Comparison of ENCODE assay signal across 17 cellular contexts in the genomic region with DNA sequence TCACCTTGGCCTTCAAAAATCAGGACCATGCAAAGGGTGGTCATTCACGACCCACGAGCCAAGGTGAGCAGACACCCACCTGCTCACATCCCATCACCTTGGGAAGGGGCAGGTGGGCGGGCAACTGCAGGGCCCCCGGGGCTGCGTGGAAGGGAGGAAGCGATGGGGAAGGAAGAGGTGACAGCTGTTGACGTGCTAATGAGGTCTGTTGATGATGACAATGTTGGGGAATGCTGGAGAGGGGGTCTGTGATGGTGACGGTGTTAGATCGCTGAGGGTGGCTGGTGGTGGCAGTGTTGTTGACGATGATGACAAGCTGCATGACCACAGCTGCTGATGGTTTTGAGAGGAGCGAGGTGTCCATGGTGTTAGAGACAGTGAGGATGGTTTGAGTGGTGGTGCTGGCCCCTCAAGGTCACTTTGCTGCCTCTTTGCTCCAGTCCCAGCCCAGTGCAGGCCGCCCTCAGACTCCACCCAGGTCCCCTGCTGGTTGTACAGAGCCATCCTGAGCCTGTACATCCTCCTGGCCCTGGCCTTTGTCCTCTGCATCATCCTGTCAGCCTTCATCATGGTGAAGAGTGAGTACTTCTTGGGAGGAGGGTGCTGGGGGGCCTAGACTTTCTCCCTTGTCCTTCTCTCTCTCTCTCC. TPM values are rescaled to one million over a fixed set of nuclear protein-coding genes. Genes with fewer than 3 reads are reported as not detected.
DNase-seq lines count a peak whose midpoint lies in the region; ATAC-seq and TF ChIP-seq lines count a peak whose summit lies in the region.
"Had no signal": no experiment of that assay in that cellular context is flagged by ENCODE, and none has a peak within 500 bp of the region (broad histone marks: within the 10 kb centered on the region; RNA-seq: fewer than 3 reads in every experiment).

No MANE protein-coding gene starts in this region.

- DNase-seq in A673 (ENCODE audit: low spot score) (no peak), GM10248 (ENCODE audit: extremely low spot score) (no peak), WERI-Rb-1 (no peak), mesendoderm (peak; percentile 51), Karpas-422 (no peak), G401 (ENCODE audit: low spot score) (no peak), middle frontal gyrus (ENCODE audit: extremely low spot score, low spot score) (no peak)
- DNase-seq: activated CD8-positive, alpha-beta memory T cell treated with anti-CD3 and anti-CD28 coated beads for 24 hours; NCI-H1092 treated with DMSO at 0.1 percent for 48 hours; NCI-H69 had no signal

- H3K4me1 ChIP-seq in A673 (ENCODE audit: insufficient read depth, low read length, poor library complexity, severe bottlenecking) = peaks cover 18% of the 10 kb centered on the region
- H3K4me1 ChIP-seq in mesendoderm (ENCODE audit: control insufficient read depth, low read depth, low read length) = peaks cover 3% of the 10 kb centered on the region
- peaks cover 20% of the 10 kb centered on the region for H3K4me1 ChIP-seq in Karpas-422 (ENCODE audit: low read length)

- H3K79me2 ChIP-seq in mesendoderm (ENCODE audit: control insufficient read depth, insufficient read depth, low read length) (peaks cover 4% of the 10 kb centered on the region), Karpas-422 (ENCODE audit: low read length) (peaks cover 14% of the 10 kb centered on the region)

- H3K9me3 ChIP-seq in A673 (ENCODE audit: low read depth, low read length, poor library complexity, severe bottlenecking) (no peaks in the 10 kb centered on the region), WERI-Rb-1 (ENCODE audit: severe bottlenecking) (peaks cover 8% of the 10 kb centered on the region), Karpas-422 (ENCODE audit: low read length) (no peaks in the 10 kb centered on the region)
- H3K9me3 ChIP-seq: ascending aorta had no signal

- WGBS in mesendoderm (ENCODE audit: extremely low coverage, insufficient coverage, low lambda C conversion rate) = no CpG with 5 or more reads among the region's 12 CpGs

- no peaks in the 10 kb centered on the region for H3K9me2 ChIP-seq in Karpas-422 (replicated peaks; ENCODE audit: insufficient read depth, low read length)

- H4K5ac ChIP-seq in mesendoderm (ENCODE audit: low read length) = no peak overlapping the region

- H3K23ac ChIP-seq in mesendoderm (ENCODE audit: low read length) = no peak overlapping the region

- H3K9ac ChIP-seq in mesendoderm (ENCODE audit: low read length) = no peak overlapping the region
- H3K9ac ChIP-seq in Karpas-422 (ENCODE audit: low read length) = no peak overlapping the region

- H2AFZ ChIP-seq in Karpas-422 (ENCODE audit: low read length) = no peak overlapping the region

- H3K79me1 ChIP-seq in mesendoderm (ENCODE audit: low read length) = peaks cover 3% of the 10 kb centered on the region

- no peak overlapping the region for H2BK15ac ChIP-seq in mesendoderm (replicated peaks; ENCODE audit: low read depth)

- CTCF ChIA-PET in A673 (lab: Charles Lee) (interaction anchor here (1.2 to 1.3 kb wide), 2 partner anchors 25 to 109 kb away, joined by 3 read pairs; no protein-coding TSS in a partner anchor), GM10248 (lab: Yijun Ruan, JAX) (interaction anchor here (0.6 to 2.4 kb wide), 14 partner anchors 10 to 576 kb away, joined by 3 to 10 read pairs (median 4); a partner anchor contains a TSS)

- H3K36me3 ChIP-seq in A673 (ENCODE audit: insufficient read depth, low read length, poor library complexity, severe bottlenecking) (peaks cover 7% of the 10 kb centered on the region), WERI-Rb-1 (peaks cover 6% of the 10 kb centered on the region), mesendoderm (ENCODE audit: control insufficient read depth, insufficient read depth, low read length) (no peaks in the 10 kb centered on the region), Karpas-422 (ENCODE audit: insufficient read depth, low read length) (0 out of 2 replicates have a peak, but pooled peaks cover 3% of the 10 kb centered on the region)

- H3K27me3 ChIP-seq in A673 (replicated peaks; ENCODE audit: insufficient read depth, low read depth, low read length, poor library complexity) (no peaks in the 10 kb centered on the region), WERI-Rb-1 (ENCODE audit: insufficient read depth, low read depth, severe bottlenecking) (no peaks in the 10 kb centered on the region), mesendoderm (ENCODE audit: insufficient read depth, low read length, poor library complexity) (no peaks in the 10 kb centered on the region), Karpas-422 (ENCODE audit: low read length) (no peaks in the 10 kb centered on the region)
- H3K27me3 ChIP-seq: ascending aorta had no signal

- POLR2A ChIA-PET in A673 (lab: Charles Lee; ENCODE audit: low non-redundant PET) (no interaction called here), GM10248 (lab: Yijun Ruan, JAX) (interaction anchor here (0.5 to 0.7 kb wide), 2 partner anchors 8 to 540 kb away, joined by 3 to 4 read pairs; no protein-coding TSS in a partner anchor)

- H3K4me3 ChIP-seq in A673 (ENCODE audit: low read depth, low read length, poor library complexity, severe bottlenecking) = peak overlapping the region; percentile 33
- no peak overlapping the region for H3K4me3 ChIP-seq in WERI-Rb-1 (ENCODE audit: low read depth, low read length)
- H3K4me3 ChIP-seq in mesendoderm (ENCODE audit: low read length) = no peak overlapping the region
- no peak overlapping the region for H3K4me3 ChIP-seq in Karpas-422 (ENCODE audit: low read length)
- H3K4me3 ChIP-seq: ascending aorta had no signal

- H2BK5ac ChIP-seq in mesendoderm (ENCODE audit: low read length) = no peak overlapping the region

- no peak overlapping the region for H3K4ac ChIP-seq in mesendoderm (ENCODE audit: low read depth, low read length)

- H2AK5ac ChIP-seq in mesendoderm (ENCODE audit: low read length) = no peak overlapping the region

- no peak overlapping the region for H3K18ac ChIP-seq in mesendoderm (ENCODE audit: low read length)

- no TSS peak for BruUV-seq in A673 (replicated peaks; lab: Mats Ljungman, UMichigan)

- H2BK120ac ChIP-seq in mesendoderm (ENCODE audit: low read depth, low read length) = no peak overlapping the region

- H3K27ac ChIP-seq in A673 (ENCODE audit: low read depth, low read length, poor library complexity, severe bottlenecking) (peak overlapping the region; percentile 7), WERI-Rb-1 (no peak overlapping the region), mesendoderm (ENCODE audit: low read depth, low read length) (no peak overlapping the region), Karpas-422 (ENCODE audit: low read length) (no peak overlapping the region)
- H3K27ac ChIP-seq: ascending aorta, coronary artery had no signal

- peaks cover 13% of the 10 kb centered on the region; the same call in 1 of the 2 replicates for H4K20me1 ChIP-seq in Karpas-422 (ENCODE audit: insufficient read depth, low read depth, low read length)

- intact Hi-C loops in A673 (cut with micrococcal nuclease; ENCODE audit: unreplicated experiment) = no loop called here

- no peak overlapping the region for H3K4me2 ChIP-seq in mesendoderm (ENCODE audit: low read length)
- H3K4me2 ChIP-seq in Karpas-422 (ENCODE audit: low read depth, low read length, poor library complexity, severe bottlenecking) = no peak overlapping the region

- no peak overlapping the region for H3K56ac ChIP-seq in mesendoderm (ENCODE audit: low read length)

- in situ Hi-C loops in G401 (cut with HindIII; ENCODE audit: low sequenced_read_pairs) = no loop called here

- TF ChIP-seq CTCF in A673 (conservative IDR thresholded peaks at IDR 0.05; ENCODE audit: low read depth, low read length) (no peak), GM10248 (IDR thresholded peaks at IDR 0.05; ENCODE audit: control extremely low read depth, extremely low read depth, low read depth, missing control alignments) (peak; percentile 6), WERI-Rb-1 (IDR thresholded peaks at IDR 0.05; ENCODE audit: low read depth, low read length) (peak; percentile 22; the same call in 1 of the 2 replicates)

- ATAC-seq in HG03442 (IDR thresholded peaks at IDR 0.05; ENCODE audit: unreplicated experiment) = no peak
- ATAC-seq: Panc1 had no signal

- no peak overlapping the region for H4K8ac ChIP-seq in mesendoderm (ENCODE audit: low read depth, low read length)

RNA-seq across cellular contexts. Expression of a gene that starts 0.9 kb away (rescaled TPM):
- total RNA-seq in A673 (2021) = 4.0 and 4.1 TPM in 2 replicates
- polyA plus RNA-seq in mesendoderm (2013, experiment 1 of 2) = 0.06 TPM
- not detected for polyA plus RNA-seq in mesendoderm (2013, experiment 2 of 2)
- not detected in 2 replicates for total RNA-seq in Karpas-422 (2014; rRNA removed; shearing (Covaris generic); ENCODE audit: low replicate concordance)
- not detected in 2 replicates for total RNA-seq in G401 (2014; rRNA removed; shearing (Covaris generic))
- total RNA-seq: activated T-helper 2 cell treated with anti-CD3 and anti-CD28 coated beads, Interferon-gamma antibody, Interleukin-2, Interleukin-4, amounts not matched to agents 10 μg/mL and 5 μg/mL and 100 μg/mL, durations not matched to agents 14 hours and 24 hours and 36 hours; ascending aorta; frontal cortex; pulmonary artery endothelial cell had no signal

RNA-seq across cellular contexts. Expression of a gene that starts 2.8 kb away (rescaled TPM):
- 105 and 107 TPM in 2 replicates for total RNA-seq in A673 (2021)
- polyA plus RNA-seq in mesendoderm (2013, experiment 1 of 2) = 49.3 TPM
- polyA plus RNA-seq in mesendoderm (2013, experiment 2 of 2) = 53.5 TPM
- 52.1 and 116 TPM in 2 replicates for total RNA-seq in Karpas-422 (2014; rRNA removed; shearing (Covaris generic); ENCODE audit: low replicate concordance)
- 131 and 153 TPM in 2 replicates for total RNA-seq in G401 (2014; rRNA removed; shearing (Covaris generic))

RNA-seq across cellular contexts. Expression of a gene that starts 8.9 kb away (rescaled TPM):
- total RNA-seq in A673 (2021) = not detected in 2 replicates
- not detected for polyA plus RNA-seq in mesendoderm (2013, experiment 1 of 2)
- not detected for polyA plus RNA-seq in mesendoderm (2013, experiment 2 of 2)
- total RNA-seq in Karpas-422 (2014; rRNA removed; shearing (Covaris generic); ENCODE audit: low replicate concordance) = not detected in 2 replicates
- total RNA-seq in G401 (2014; rRNA removed; shearing (Covaris generic)) = not detected in 2 replicates
- total RNA-seq: activated T-helper 2 cell treated with anti-CD3 and anti-CD28 coated beads, Interferon-gamma antibody, Interleukin-2, Interleukin-4, amounts not matched to agents 10 μg/mL and 5 μg/mL and 100 μg/mL, durations not matched to agents 14 hours and 24 hours and 36 hours; ascending aorta; frontal cortex; pulmonary artery endothelial cell had no signal

RNA-seq across cellular contexts. Expression of a gene that starts 24.1 kb away (rescaled TPM):
- total RNA-seq in A673 (2021) = not detected in 2 replicates
- polyA plus RNA-seq in mesendoderm (2013, experiment 1 of 2) = 0.04 TPM
- polyA plus RNA-seq in mesendoderm (2013, experiment 2 of 2) = not detected
- total RNA-seq in Karpas-422 (2014; rRNA removed; shearing (Covaris generic); ENCODE audit: low replicate concordance) = 0.14 TPM in 1 of 2 replicates, not detected in the other
- total RNA-seq in G401 (2014; rRNA removed; shearing (Covaris generic)) = not detected in 2 replicates
- total RNA-seq: ascending aorta, frontal cortex, pulmonary artery endothelial cell had no signal

RNA-seq across cellular contexts. Expression of a gene that starts 40.9 kb away (rescaled TPM):
- total RNA-seq in A673 (2021) = 49.8 and 60.0 TPM in 2 replicates
- 24.9 TPM for polyA plus RNA-seq in mesendoderm (2013, experiment 1 of 2)
- polyA plus RNA-seq in mesendoderm (2013, experiment 2 of 2) = 26.5 TPM
- 36.5 and 61.3 TPM in 2 replicates for total RNA-seq in Karpas-422 (2014; rRNA removed; shearing (Covaris generic); ENCODE audit: low replicate concordance)
- total RNA-seq in G401 (2014; rRNA removed; shearing (Covaris generic)) = 0.20 TPM in 1 of 2 replicates, not detected in the other
